In the genomic region with DNA sequence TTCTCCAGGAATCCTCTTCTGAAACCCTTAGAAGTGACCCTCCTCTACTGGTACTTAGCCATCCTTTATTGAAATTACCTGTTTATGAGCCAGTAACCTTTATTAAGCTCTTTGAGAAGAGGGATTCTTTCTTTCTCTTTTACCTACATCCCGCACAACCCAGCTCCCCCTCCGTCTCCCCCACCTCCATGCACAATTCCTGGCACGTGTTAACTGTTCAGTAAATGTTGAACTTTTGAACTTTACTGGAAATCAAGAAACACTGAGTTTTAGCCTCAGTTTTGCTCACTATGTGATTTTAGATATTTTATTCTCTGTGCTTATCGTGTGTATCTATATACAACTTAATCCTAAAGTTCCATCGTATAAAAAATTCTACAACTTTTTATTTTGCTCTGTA, we compare ENCODE assay signal across 8 cellular contexts. TPM values are rescaled to one million over a fixed set of nuclear protein-coding genes. Genes with fewer than 3 reads are reported as not detected.
DNase-seq lines count a peak whose midpoint lies in the region; ATAC-seq and TF ChIP-seq lines count a peak whose summit lies in the region.

No MANE protein-coding gene starts in this region.

- DNase-seq in Karpas-422 (no peak), chondrocyte (ENCODE audit: low spot score) (no peak), NCI-H1092 treated with DMSO at 0.1 percent for 48 hours (lab: John Stamatoyannopoulos, UW) (no peak), NCI-H2227 treated with DMSO at 0.1 percent for 48 hours (lab: John Stamatoyannopoulos, UW) (no peak), NCI-H446 treated with DMSO at 0.1 percent for 48 hours (lab: John Stamatoyannopoulos, UW) (no peak)
- DNase-seq in natural killer cell treated with Interleukin-12 subunit alpha and Interleukin-12 subunit beta and Interleukin-15 and Interleukin-18, amount 100 ng/mL, for 72 hours (ENCODE audit: low spot score) = no peak

- H4K20me1 ChIP-seq in BLaER1 treated with 17β-estradiol and CSF1 and Interleukin-3, amounts not matched to agents 10 nM and 100 nM = peaks cover 47 to 61% (median 54%) of the 10 kb centered on the region in 11 experiments
- no peaks in the 10 kb centered on the region for H4K20me1 ChIP-seq in Karpas-422 (ENCODE audit: insufficient read depth, low read depth, low read length)

- H3K9me2 ChIP-seq in Karpas-422 (replicated peaks; ENCODE audit: insufficient read depth, low read length) = no peaks in the 10 kb centered on the region

- H3K9ac ChIP-seq in BLaER1 treated with 17β-estradiol and CSF1 and Interleukin-3, amounts not matched to agents 10 nM and 100 nM = peak overlapping the region; percentile 88 to 99 (median 97)
- H3K9ac ChIP-seq in Karpas-422 (ENCODE audit: low read length) = peak overlapping the region; percentile 97

- peak overlapping the region; percentile 69 for H3K27ac Mint-ChIP-seq in chondrocyte (ENCODE audit: unreplicated experiment)
- peak overlapping the region; percentile 93 to 94 for H3K27ac Mint-ChIP-seq in natural killer cell treated with Interleukin-12 subunit alpha and Interleukin-12 subunit beta and Interleukin-15 and Interleukin-18, amount 100 ng/mL, for 72 hours

- TF ChIP-seq CTCF in chondrocyte (IDR thresholded peaks at IDR 0.05) = no peak

- no peak for ATAC-seq in natural killer cell treated with Interleukin-12 subunit alpha and Interleukin-12 subunit beta and Interleukin-15 and Interleukin-18, amount 100 ng/mL, for 72 hours
- ATAC-seq in HG03097 (IDR thresholded peaks at IDR 0.05; ENCODE audit: low FRiP score, unreplicated experiment) = no peak

- no peaks in the 10 kb centered on the region for H3K27me3 ChIP-seq in BLaER1 treated with 17β-estradiol and CSF1 and Interleukin-3, amounts not matched to agents 10 nM and 100 nM
- H3K27me3 ChIP-seq in Karpas-422 (ENCODE audit: low read length) = no peaks in the 10 kb centered on the region

- H3K9me3 ChIP-seq in BLaER1 treated with 17β-estradiol and CSF1 and Interleukin-3, amounts not matched to agents 10 nM and 100 nM (replicated peaks in 1 of 11) = peaks cover 0 to 8% (median 3%) of the 10 kb centered on the region in 11 experiments; a peak in 4 of 22 replicates
- H3K9me3 ChIP-seq in Karpas-422 (ENCODE audit: low read length) = no peaks in the 10 kb centered on the region

- peaks cover 3% of the 10 kb centered on the region for H3K9me3 Mint-ChIP-seq in chondrocyte (ENCODE audit: low read depth)
- H3K9me3 Mint-ChIP-seq in natural killer cell treated with Interleukin-12 subunit alpha and Interleukin-12 subunit beta and Interleukin-15 and Interleukin-18, amount 100 ng/mL, for 72 hours = no peaks in the 10 kb centered on the region

- H3K4me2 ChIP-seq in BLaER1 treated with 17β-estradiol and CSF1 and Interleukin-3, amounts not matched to agents 10 nM and 100 nM = peak overlapping the region; percentile 78 to 100 (median 91)
- H3K4me2 ChIP-seq in Karpas-422 (ENCODE audit: low read depth, low read length, poor library complexity, severe bottlenecking) = peak overlapping the region; percentile 91

- peaks cover 6% of the 10 kb centered on the region for H3K36me3 Mint-ChIP-seq in chondrocyte (ENCODE audit: low read depth)
- H3K36me3 Mint-ChIP-seq in natural killer cell treated with Interleukin-12 subunit alpha and Interleukin-12 subunit beta and Interleukin-15 and Interleukin-18, amount 100 ng/mL, for 72 hours = peaks cover 27% of the 10 kb centered on the region

- peak overlapping the region; percentile 93 to 99 (median 98); a peak in 20 of 22 replicates for H3K27ac ChIP-seq in BLaER1 treated with 17β-estradiol and CSF1 and Interleukin-3, amounts not matched to agents 10 nM and 100 nM
- H3K27ac ChIP-seq in Karpas-422 (ENCODE audit: low read length) = no peak overlapping the region

- H3K4me3 ChIP-seq in BLaER1 treated with 17β-estradiol and CSF1 and Interleukin-3, amounts not matched to agents 10 nM and 100 nM = peak overlapping the region; percentile 72 to 92 (median 86)
- peak overlapping the region; percentile 92 for H3K4me3 ChIP-seq in Karpas-422 (ENCODE audit: low read length)

- H3K4me3 Mint-ChIP-seq in chondrocyte (ENCODE audit: unreplicated experiment) = peak overlapping the region; percentile 97
- peak overlapping the region; percentile 91 for H3K4me3 Mint-ChIP-seq in natural killer cell treated with Interleukin-12 subunit alpha and Interleukin-12 subunit beta and Interleukin-15 and Interleukin-18, amount 100 ng/mL, for 72 hours

- H3K27me3 Mint-ChIP-seq in chondrocyte (ENCODE audit: low read depth) = no peaks in the 10 kb centered on the region
- no peaks in the 10 kb centered on the region for H3K27me3 Mint-ChIP-seq in natural killer cell treated with Interleukin-12 subunit alpha and Interleukin-12 subunit beta and Interleukin-15 and Interleukin-18, amount 100 ng/mL, for 72 hours

- H2AFZ ChIP-seq in Karpas-422 (ENCODE audit: low read length) = no peak overlapping the region

- peaks cover 84% of the 10 kb centered on the region for H3K79me2 ChIP-seq in Karpas-422 (ENCODE audit: low read length)

- H3K36me3 ChIP-seq in BLaER1 treated with 17β-estradiol and CSF1 and Interleukin-3, amounts not matched to agents 10 nM and 100 nM = peaks cover 12 to 43% (median 29%) of the 10 kb centered on the region in 11 experiments
- peaks cover 13% of the 10 kb centered on the region for H3K36me3 ChIP-seq in Karpas-422 (ENCODE audit: insufficient read depth, low read length)

- peaks cover 21 to 65% (median 39%) of the 10 kb centered on the region in 10 experiments for H3K4me1 ChIP-seq in BLaER1 treated with 17β-estradiol and CSF1 and Interleukin-3, amounts not matched to agents 10 nM and 100 nM
- peaks cover 33% of the 10 kb centered on the region for H3K4me1 ChIP-seq in Karpas-422 (ENCODE audit: low read length)

- peaks cover 30% of the 10 kb centered on the region for H3K4me1 Mint-ChIP-seq in chondrocyte (ENCODE audit: low read depth)
- peaks cover 31 to 47% of the 10 kb centered on the region in 2 donors for H3K4me1 Mint-ChIP-seq in natural killer cell treated with Interleukin-12 subunit alpha and Interleukin-12 subunit beta and Interleukin-15 and Interleukin-18, amount 100 ng/mL, for 72 hours (ENCODE audit: low read depth in 2 of 2)

RNA-seq across cellular contexts. Expression of a gene that starts 1.8 kb away (rescaled TPM):
- 43.1 and 73.6 TPM in 2 replicates for total RNA-seq in Karpas-422 (2014; rRNA removed; shearing (Covaris generic); ENCODE audit: low replicate concordance)
- 23.5 to 34.6 TPM (median 33.6 TPM) in 3 replicates for total RNA-seq in chondrocyte
- total RNA-seq in natural killer cell treated with Interleukin-12 subunit alpha and Interleukin-12 subunit beta and Interleukin-15 and Interleukin-18, amount 100 ng/mL, for 72 hours = 10 to 100 TPM; 62.7 to 88.5 TPM

RNA-seq across cellular contexts. Expression of a gene that starts 2.1 kb away (rescaled TPM):
- total RNA-seq in Karpas-422 (2014; rRNA removed; shearing (Covaris generic); ENCODE audit: low replicate concordance) = 19.8 and 29.1 TPM in 2 replicates
- total RNA-seq in chondrocyte = 2.9 to 5.7 TPM (median 3.6 TPM) in 3 replicates
- total RNA-seq in natural killer cell treated with Interleukin-12 subunit alpha and Interleukin-12 subunit beta and Interleukin-15 and Interleukin-18, amount 100 ng/mL, for 72 hours = 10 to 100 TPM; 16.6 to 35.0 TPM
